Comparison of ENCODE assay signal across 14 cellular contexts in genomic region chr19:1110809-1111640, GRCh38. TPM values are rescaled to one million over a fixed set of nuclear protein-coding genes. Genes with fewer than 3 reads are reported as not detected.
DNase-seq lines count a peak whose midpoint lies in the region; ATAC-seq, FAIRE-seq and TF ChIP-seq lines count a peak whose summit lies in the region.
"Had no signal": no experiment of that assay in that cellular context is flagged by ENCODE, and none has a peak within 500 bp of the region (broad histone marks: within the 10 kb centered on the region; RNA-seq: fewer than 3 reads in every experiment).

No MANE protein-coding gene starts in this region.

- H3K4me1 ChIP-seq in gastroesophageal sphincter (peaks cover 0 to 48% (median 21%) of the 10 kb centered on the region in 3 donors), ovary (ENCODE audit: insufficient read depth) (peaks cover 15% of the 10 kb centered on the region)

- DNase-seq in ELR (ENCODE audit: low read depth) = peak; percentile 29
- peak; percentile 9 for DNase-seq in RCC 7860 (ENCODE audit: low spot score)
- no peak for DNase-seq in stimulated activated naive B cell treated with anti-CD40 and anti-IgM and Interleukin-4, amounts not matched to agents 10 μg/mL and 1 μg/mL and 100 μg/mL, for 72 hours
- no peak for DNase-seq in D341Med (ENCODE audit: low spot score)
- DNase-seq in ovary = no peak
- no peak for DNase-seq in lower leg skin (ENCODE audit: low spot score in 2 of 2)
- DNase-seq: activated CD4-positive, CD25-positive, alpha-beta regulatory T cell treated with anti-CD3 and anti-CD28 coated beads, Interleukin-2, amount 50 U/mL, for 72 hours; activated naive CD4-positive, alpha-beta T cell; H7; hippocampal formation; RPMI8226; T-helper 2 cell had no signal

- 39 to 79% methylated on average over 3 to 6 of the region's 18 CpGs for WGBS in gastroesophageal sphincter (ENCODE audit: low coverage in 1 of 2), 2 donors
- 63 to 75% (median 72%) methylated on average over 17 to 18 of the region's 18 CpGs for WGBS in ovary, 3 donors
- WGBS in lower leg skin, 2 donors = 70 to 85% methylated on average over 15 of the region's 18 CpGs

- no peak for FAIRE-seq in RCC 7860 (lab: Jason Lieb, UNC)

- H3K9me3 ChIP-seq in gastroesophageal sphincter = no peaks in the 10 kb centered on the region
- no peaks in the 10 kb centered on the region for H3K9me3 ChIP-seq in ovary
- H3K9me3 ChIP-seq: mucosa of descending colon had no signal

- H3K4me1 Mint-ChIP-seq in stimulated activated naive B cell treated with anti-CD40 and anti-IgM and Interleukin-4, amounts not matched to agents 10 μg/mL and 1 μg/mL and 100 μg/mL, for 72 hours = peaks cover 1 to 20% of the 10 kb centered on the region in 2 donors

- ATAC-seq in gastroesophageal sphincter = no peak
- ATAC-seq in stimulated activated naive B cell treated with anti-CD40 and anti-IgM and Interleukin-4, amounts not matched to agents 10 μg/mL and 1 μg/mL and 100 μg/mL, for 72 hours (replicated peaks) = no peak

- peak overlapping the region in 3 of 4 donors; percentile 77 to 84 (median 78) for H3K27ac ChIP-seq in gastroesophageal sphincter
- H3K27ac ChIP-seq in ovary = peak overlapping the region in 1 of 2 donors; percentile 77

- TF ChIP-seq EP300 in gastroesophageal sphincter (IDR thresholded peaks at IDR 0.05) (no peak), ovary (IDR thresholded peaks at IDR 0.05) (no peak)

- H3K27me3 Mint-ChIP-seq in stimulated activated naive B cell treated with anti-CD40 and anti-IgM and Interleukin-4, amounts not matched to agents 10 μg/mL and 1 μg/mL and 100 μg/mL, for 72 hours = no peaks in the 10 kb centered on the region

- TF ChIP-seq POLR2A in gastroesophageal sphincter (IDR thresholded peaks at IDR 0.05) (no peak), ovary (IDR thresholded peaks at IDR 0.05) (no peak), lower leg skin (IDR thresholded peaks at IDR 0.05) (no peak)

- H3K36me3 ChIP-seq in gastroesophageal sphincter = peaks cover 0 to 95% of the 10 kb centered on the region in 2 donors
- no peaks in the 10 kb centered on the region for H3K36me3 ChIP-seq in ovary

- no peak overlapping the region for H3K4me3 Mint-ChIP-seq in stimulated activated naive B cell treated with anti-CD40 and anti-IgM and Interleukin-4, amounts not matched to agents 10 μg/mL and 1 μg/mL and 100 μg/mL, for 72 hours

- H3K4me3 ChIP-seq in gastroesophageal sphincter = no peak overlapping the region
- no peak overlapping the region for H3K4me3 ChIP-seq in ovary
- no peak overlapping the region for H3K4me3 ChIP-seq in lower leg skin (ENCODE audit: low read depth, poor library complexity, severe bottlenecking)
- H3K4me3 ChIP-seq: mucosa of descending colon had no signal

- TF ChIP-seq CTCF in gastroesophageal sphincter (IDR thresholded peaks at IDR 0.05) (no peak), ovary (IDR thresholded peaks at IDR 0.05) (no peak), lower leg skin (IDR thresholded peaks at IDR 0.05) (no peak)

- H3K36me3 Mint-ChIP-seq in stimulated activated naive B cell treated with anti-CD40 and anti-IgM and Interleukin-4, amounts not matched to agents 10 μg/mL and 1 μg/mL and 100 μg/mL, for 72 hours = peaks cover 8 to 23% of the 10 kb centered on the region in 2 donors

- peak overlapping the region; percentile 5 for H3K27ac Mint-ChIP-seq in stimulated activated naive B cell treated with anti-CD40 and anti-IgM and Interleukin-4, amounts not matched to agents 10 μg/mL and 1 μg/mL and 100 μg/mL, for 72 hours

- no peaks in the 10 kb centered on the region for H3K9me3 Mint-ChIP-seq in stimulated activated naive B cell treated with anti-CD40 and anti-IgM and Interleukin-4, amounts not matched to agents 10 μg/mL and 1 μg/mL and 100 μg/mL, for 72 hours

- no peaks in the 10 kb centered on the region for H3K27me3 ChIP-seq in gastroesophageal sphincter
- H3K27me3 ChIP-seq in ovary = no peaks in the 10 kb centered on the region

- intact Hi-C loops in ovary (cut with DNase I) = loop anchor here (5.0 kb wide), 1 partner anchor 81 kb away; no protein-coding TSS in a partner anchor
- intact Hi-C loops in lower leg skin (cut with DNase I; ENCODE audit: low total_unique reads) = loop anchor here (10.0 kb wide), 1 partner anchor 74 kb away; no protein-coding TSS in a partner anchor

RNA-seq across cellular contexts. Expression of gene GPX4, which starts 7.2 kb away (rescaled TPM):
- total RNA-seq in gastroesophageal sphincter (100 to 1,000 TPM; 311 to 452 (median 349) TPM), ovary (100 to 1,000 TPM; 189 to 309 (median 247) TPM), lower leg skin (100 to 1,000 TPM; 375 to 507 (median 469) TPM)
- polyA plus RNA-seq in ovary = 100 to 1,000 TPM; 239 to 450 TPM

RNA-seq across cellular contexts. Expression of gene POLR2E, which starts 15.8 kb away (rescaled TPM):
- 100 to 1,000 TPM; 117 to 228 (median 150) TPM for total RNA-seq in gastroesophageal sphincter
- total RNA-seq in ovary = 100 to 1,000 TPM in 5 of 7 donors, 10 to 100 TPM in 2; 88.2 to 157 (median 140) TPM
- polyA plus RNA-seq in ovary = 100 to 1,000 TPM in 1 of 2 donors, 10 to 100 TPM in 1; 11.1 to 119 TPM
- 100 to 1,000 TPM in 3 of 4 donors, 10 to 100 TPM in 1; 93.3 to 198 (median 123) TPM for total RNA-seq in lower leg skin

RNA-seq across cellular contexts. Expression of gene ARHGAP45, which starts 44.1 kb away (rescaled TPM):
- total RNA-seq in gastroesophageal sphincter = 10 to 100 TPM in 3 of 4 donors, 1 to 10 TPM in 1; 9.5 to 29.8 (median 14.6) TPM
- 10 to 100 TPM in 2 of 7 donors, 1 to 10 TPM in 5; 2.7 to 10.6 (median 8.9) TPM for total RNA-seq in ovary
- 1 to 10 TPM; 1.0 to 5.1 TPM for polyA plus RNA-seq in ovary
- 10 to 100 TPM; 12.4 to 36.0 (median 14.4) TPM for total RNA-seq in lower leg skin

Comparison
In these comparisons a context has a peak if more than half of its experiments do, and no peak if none do; other contexts are left out.
1. DNase-seq: peak in ELR (single experiment) and RCC 7860 (single experiment); none in stimulated activated naive B cell treated with anti-CD40 and anti-IgM and Interleukin-4, amounts not matched to agents 10 μg/mL and 1 μg/mL and 100 μg/mL, for 72 hours (single experiment), D341Med (single experiment), ovary (0 of 5) and lower leg skin (0 of 2).